In the genomic region with DNA sequence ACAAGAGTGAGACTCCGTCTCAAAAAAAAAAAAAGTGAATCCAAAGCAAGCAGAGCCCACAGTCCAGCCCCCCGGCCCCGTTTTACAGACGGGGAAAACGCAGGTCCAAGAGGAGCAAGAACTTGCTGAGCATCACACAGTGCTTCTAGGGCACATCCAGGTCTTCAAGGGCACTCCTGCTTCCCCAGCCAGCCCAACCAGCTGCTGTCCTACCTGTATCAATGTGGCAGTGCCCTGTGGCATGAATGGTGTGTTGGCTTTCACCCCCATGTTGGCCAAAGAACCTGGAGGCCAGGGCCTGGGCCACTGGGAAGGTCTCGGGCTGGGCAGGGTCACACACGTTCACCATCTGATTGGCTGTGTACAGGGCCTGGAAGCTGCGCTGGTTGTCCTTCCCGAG, we compare ENCODE assay signal across 23 cellular contexts.
"Had no signal": no experiment of that assay in that cellular context is flagged by ENCODE, and none has a peak within 500 bp of the region (broad histone marks: within the 10 kb centered on the region; RNA-seq: fewer than 3 reads in every experiment).

No MANE protein-coding gene starts in this region.

- H3K9me3 Mint-ChIP-seq: activated CD4-positive, alpha-beta memory T cell treated with anti-CD3 and anti-CD28 coated beads, Interleukin-2, amount 10 ng/mL, durations not matched to agents 7 days and 5 days; activated CD4-positive, alpha-beta T cell treated with anti-CD3 and anti-CD28 coated beads, Interleukin-2, amount 10 ng/mL, durations not matched to agents 7 days and 5 days; activated naive CD4-positive, alpha-beta T cell treated with anti-CD3 and anti-CD28 coated beads for 36 hours; activated T-helper 1 cell treated with anti-CD3 and anti-CD28 coated beads, Interleukin-12 subunit alpha, Interleukin-12 subunit beta, Interleukin-2, Interleukin-4 antibody, amounts not matched to agents 30 ng/mL and 10 ng/mL and 1 ng/mL, durations not matched to agents 14 hours and 24 hours and 36 hours; activated T-helper 2 cell treated with anti-CD3 and anti-CD28 coated beads, Interferon-gamma antibody, Interleukin-2, Interleukin-4, amounts not matched to agents 10 μg/mL and 5 μg/mL and 100 μg/mL, durations not matched to agents 14 hours and 24 hours and 36 hours had no signal

- H3K27me3 Mint-ChIP-seq: activated CD4-positive, alpha-beta memory T cell treated with anti-CD3 and anti-CD28 coated beads, Interleukin-2, amount 10 ng/mL, durations not matched to agents 7 days and 5 days; activated CD4-positive, alpha-beta T cell treated with anti-CD3 and anti-CD28 coated beads, Interleukin-2, amount 10 ng/mL, durations not matched to agents 7 days and 5 days; activated naive CD8-positive, alpha-beta T cell had no signal

- H3K36me3 Mint-ChIP-seq: activated naive CD8-positive, alpha-beta T cell had no signal

- H3K27ac ChIP-seq: brain microvascular endothelial cell had no signal

- DNase-seq: activated CD4-positive, alpha-beta memory T cell treated with anti-CD3 and anti-CD28 coated beads, Interleukin-2, amount 10 ng/mL, durations not matched to agents 7 days and 5 days; activated CD4-positive, alpha-beta T cell treated with anti-CD3 and anti-CD28 coated beads for 1 hour; activated CD4-positive, alpha-beta T cell treated with anti-CD3 and anti-CD28 coated beads for 4 hours; activated CD4-positive, alpha-beta T cell treated with anti-CD3 and anti-CD28 coated beads, Interleukin-2, amount 10 ng/mL, durations not matched to agents 7 days and 5 days; activated CD4-positive, alpha-beta T cell treated with anti-CD3 and anti-CD28 coated beads, Interleukin-2, amount 50 U/mL, for 4 hours; activated CD4-positive, CD25-positive, alpha-beta regulatory T cell; activated effector memory CD4-positive, alpha-beta T cell treated with anti-CD3 and anti-CD28 coated beads, Interleukin-2, amount 50 U/mL, for 16 hours; activated naive CD4-positive, alpha-beta T cell treated with anti-CD3 and anti-CD28 coated beads for 36 hours; activated T-cell treated with anti-CD3 and anti-CD28 coated beads, Interleukin-2, amount 50 U/mL, for 1 hour; activated T-cell treated with anti-CD3 and anti-CD28 coated beads, Interleukin-2, amount 50 U/mL, for 48 hours; amniotic stem cell; anterior cingulate cortex; brain microvascular endothelial cell; cortex of kidney; dermis blood vessel endothelial cell; effector CD4-positive, alpha-beta T cell; foreskin fibroblast; head of caudate nucleus; T-helper 2 cell had no signal

- H3K27ac Mint-ChIP-seq: activated CD4-positive, alpha-beta memory T cell treated with anti-CD3 and anti-CD28 coated beads, Interleukin-2, amount 10 ng/mL, durations not matched to agents 7 days and 5 days; activated CD4-positive, alpha-beta T cell treated with anti-CD3 and anti-CD28 coated beads, Interleukin-2, amount 10 ng/mL, durations not matched to agents 7 days and 5 days; activated naive CD4-positive, alpha-beta T cell treated with anti-CD3 and anti-CD28 coated beads for 36 hours; activated naive CD8-positive, alpha-beta T cell; activated T-helper 1 cell treated with anti-CD3 and anti-CD28 coated beads, Interleukin-12 subunit alpha, Interleukin-12 subunit beta, Interleukin-2, Interleukin-4 antibody, amounts not matched to agents 30 ng/mL and 10 ng/mL and 1 ng/mL, durations not matched to agents 14 hours and 24 hours and 36 hours; activated T-helper 2 cell treated with anti-CD3 and anti-CD28 coated beads, Interferon-gamma antibody, Interleukin-2, Interleukin-4, amounts not matched to agents 10 μg/mL and 5 μg/mL and 100 μg/mL, durations not matched to agents 14 hours and 24 hours and 36 hours had no signal

- H3K4me3 Mint-ChIP-seq: activated CD4-positive, alpha-beta memory T cell treated with anti-CD3 and anti-CD28 coated beads, Interleukin-2, amount 10 ng/mL, durations not matched to agents 7 days and 5 days; activated CD4-positive, alpha-beta T cell treated with anti-CD3 and anti-CD28 coated beads, Interleukin-2, amount 10 ng/mL, durations not matched to agents 7 days and 5 days; activated naive CD4-positive, alpha-beta T cell treated with anti-CD3 and anti-CD28 coated beads for 36 hours; activated naive CD8-positive, alpha-beta T cell; activated T-helper 1 cell treated with anti-CD3 and anti-CD28 coated beads, Interleukin-12 subunit alpha, Interleukin-12 subunit beta, Interleukin-2, Interleukin-4 antibody, amounts not matched to agents 30 ng/mL and 10 ng/mL and 1 ng/mL, durations not matched to agents 14 hours and 24 hours and 36 hours had no signal

- ATAC-seq: esophagus mucosa had no signal

- H3K27me3 ChIP-seq: brain microvascular endothelial cell had no signal
